ENCODE assay signal across 26 cellular contexts in the genomic region with DNA sequence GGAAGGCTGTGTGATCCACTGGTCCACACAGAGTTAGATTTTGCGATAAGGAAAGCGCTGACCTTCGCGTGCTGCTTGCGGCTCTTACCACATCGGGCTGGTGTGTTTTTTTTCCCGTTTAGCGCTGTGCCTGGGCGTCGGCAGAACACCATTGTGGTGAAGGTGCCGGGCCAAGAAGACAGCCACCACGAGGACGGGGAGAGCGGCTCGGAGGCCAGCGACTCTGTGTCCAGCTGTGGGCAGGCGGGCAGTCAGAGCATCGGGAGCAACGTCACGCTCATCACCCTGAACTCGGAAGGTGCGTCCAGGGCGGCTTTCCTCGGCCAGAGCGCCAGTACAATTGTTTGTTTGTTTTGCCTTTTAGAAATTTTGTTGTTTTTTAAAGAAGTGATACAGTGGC.
"Had no signal": no experiment of that assay in that cellular context is flagged by ENCODE, and none has a peak within 500 bp of the region (broad histone marks: within the 10 kb centered on the region; RNA-seq: fewer than 3 reads in every experiment).

No MANE protein-coding gene starts in this region.

- H3K27ac ChIP-seq: brain microvascular endothelial cell, cardiac muscle cell, SJSA1 had no signal

- H3K27ac Mint-ChIP-seq: activated CD8-positive, alpha-beta T cell treated with anti-CD3 and anti-CD28 coated beads, Interleukin-2, amount 10 ng/mL, durations not matched to agents 7 days and 5 days; activated naive CD8-positive, alpha-beta T cell; T-helper 1 cell treated with Interleukin-12 subunit alpha and Interleukin-12 subunit beta and Interleukin-4 antibody, amounts not matched to agents 30 μg/mL and 1 μg/mL, for 36 hours had no signal

- H3K4me3 ChIP-seq: cardiac muscle cell, MG63, SJSA1 had no signal

- H3K9me3 Mint-ChIP-seq: T-helper 1 cell treated with Interleukin-12 subunit alpha and Interleukin-12 subunit beta and Interleukin-4 antibody, amounts not matched to agents 30 μg/mL and 1 μg/mL, for 36 hours had no signal

- FAIRE-seq: RCC 7860 had no signal

- H3K27me3 ChIP-seq: brain microvascular endothelial cell, cardiac muscle cell, MG63, SJSA1 had no signal

- H3K4me1 ChIP-seq: SJSA1 had no signal

- H3K9me3 ChIP-seq: MG63, SJSA1 had no signal

- DNase-seq: activated CD4-positive, alpha-beta T cell treated with anti-CD3 and anti-CD28 coated beads for 48 hours; activated CD4-positive, alpha-beta T cell treated with anti-CD3 and anti-CD28 coated beads, Interleukin-2, amount 50 U/mL, for 4 hours; activated CD4-positive, CD25-positive, alpha-beta regulatory T cell treated with anti-CD3 and anti-CD28 coated beads, Interleukin-2, amount 50 U/mL, for 72 hours; activated CD8-positive, alpha-beta memory T cell treated with anti-CD3 and anti-CD28 coated beads, Interleukin-2, amount 50 U/mL, for 48 hours; activated CD8-positive, alpha-beta T cell treated with anti-CD3 and anti-CD28 coated beads, Interleukin-2, amount 10 ng/mL, durations not matched to agents 7 days and 5 days; activated naive CD4-positive, alpha-beta T cell treated with Interleukin-2 at 50 U/mL for 16 hours; activated T-cell treated with anti-CD3 and anti-CD28 coated beads, Interleukin-2, amount 50 U/mL, for 1 hour; brain microvascular endothelial cell; MG63; NCI-H1092 treated with DMSO at 0.1 percent for 48 hours; NCI-H1417 treated with DMSO at 0.1 percent for 48 hours; NCI-H1694; NCI-H2029; NCI-H2107; NCI-H2171 treated with DMSO at 0.1 percent for 48 hours; NCI-H226; NCI-H526 treated with DMSO at 0.1 percent for 48 hours; NCI-H82; SHP77; SW 1271 had no signal

- ATAC-seq: activated CD8-positive, alpha-beta T cell treated with anti-CD3 and anti-CD28 coated beads, Interleukin-2, amount 10 ng/mL, durations not matched to agents 7 days and 5 days; SK-N-SH treated with all-trans-retinoic acid at 6 μM for 48 hours had no signal

- H3K4me3 Mint-ChIP-seq: activated CD8-positive, alpha-beta T cell treated with anti-CD3 and anti-CD28 coated beads, Interleukin-2, amount 10 ng/mL, durations not matched to agents 7 days and 5 days; activated naive CD8-positive, alpha-beta T cell; T-helper 1 cell treated with Interleukin-12 subunit alpha and Interleukin-12 subunit beta and Interleukin-4 antibody, amounts not matched to agents 30 μg/mL and 1 μg/mL, for 36 hours had no signal

- H3K27me3 Mint-ChIP-seq: activated naive CD8-positive, alpha-beta T cell had no signal
